15 cellular contexts compared by ENCODE assay signal in the genomic region with DNA sequence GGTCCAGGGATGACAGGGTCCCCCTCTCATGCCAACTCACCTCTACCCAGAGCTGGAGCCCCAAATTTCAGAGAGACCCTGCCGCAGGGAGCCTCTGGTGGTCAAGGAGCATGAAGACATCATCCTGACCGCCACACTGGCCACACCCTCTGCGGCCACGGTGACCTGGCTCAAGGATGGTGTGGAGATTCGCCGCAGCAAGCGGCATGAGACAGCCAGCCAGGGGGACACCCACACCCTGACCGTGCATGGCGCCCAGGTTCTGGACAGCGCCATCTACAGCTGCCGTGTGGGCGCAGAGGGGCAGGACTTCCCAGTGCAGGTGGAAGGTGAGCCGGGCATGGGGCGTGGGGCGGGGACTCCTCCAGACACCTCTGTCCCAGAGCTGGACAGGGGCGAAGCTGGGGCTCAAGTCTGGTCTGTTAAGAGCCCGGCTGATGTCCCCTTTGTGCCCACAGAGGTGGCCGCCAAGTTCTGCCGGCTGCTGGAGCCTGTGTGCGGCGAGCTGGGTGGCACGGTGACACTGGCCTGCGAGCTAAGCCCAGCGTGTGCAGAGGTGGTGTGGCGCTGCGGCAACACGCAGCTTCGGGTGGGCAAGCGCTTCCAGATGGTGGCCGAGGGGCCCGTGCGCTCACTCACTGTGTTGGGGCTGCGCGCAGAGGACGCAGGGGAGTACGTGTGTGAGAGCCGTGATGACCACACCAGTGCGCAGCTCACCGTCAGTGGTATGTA.
DNase-seq lines count a peak whose midpoint lies in the region; TF ChIP-seq lines count a peak whose summit lies in the region.
"Had no signal": no experiment of that assay in that cellular context is flagged by ENCODE, and none has a peak within 500 bp of the region (broad histone marks: within the 10 kb centered on the region; RNA-seq: fewer than 3 reads in every experiment).

No MANE protein-coding gene starts in this region.

- H3K36me3 ChIP-seq in OCI-LY7 (ENCODE audit: insufficient read depth, low read length) (no peaks in the 10 kb centered on the region), left ventricle myocardium inferior (peaks cover 72% of the 10 kb centered on the region), MG63 (no peaks in the 10 kb centered on the region)
- H3K36me3 ChIP-seq: SJSA1, vagina had no signal

- peak; percentile 31 for DNase-seq in D341Med (ENCODE audit: low spot score)
- no peak for DNase-seq in OCI-LY7 (ENCODE audit: low spot score)
- peak; percentile 15 for DNase-seq in left ventricle myocardium inferior
- DNase-seq in posterior vena cava (ENCODE audit: low spot score), result peak; percentile 71
- DNase-seq in cerebellar cortex (ENCODE audit: low spot score), result no peak
- no peak for DNase-seq in MG63
- DNase-seq in SHP77 (lab: John Stamatoyannopoulos, UW), result no peak
- DNase-seq: activated naive CD4-positive, alpha-beta T cell treated with anti-CD3 and anti-CD28 coated beads for 36 hours; effector CD4-positive, alpha-beta T cell; NCI-H1092; NCI-H2171; stimulated activated naive CD8-positive, alpha-beta T cell treated with anti-CD3 and anti-CD28 coated beads, Interleukin-15, Interleukin-2, amounts not matched to agents 100 U/mL and 50 U/mL, for 24 hours had no signal

- H3K9me2 ChIP-seq in OCI-LY7 (ENCODE audit: insufficient read depth, low read length), result no peaks in the 10 kb centered on the region

- H3K4me1 ChIP-seq in OCI-LY7 (ENCODE audit: insufficient read depth, low read length, poor library complexity, severe bottlenecking) (peaks cover 13% of the 10 kb centered on the region), left ventricle myocardium inferior (peaks cover 29% of the 10 kb centered on the region)

- TF ChIP-seq CTCF in OCI-LY7 (conservative IDR thresholded peaks at IDR 0.05; ENCODE audit: low read length) (peak; percentile 34; the same call in 1 of the 2 replicates), left ventricle myocardium inferior (IDR thresholded peaks at IDR 0.05; ENCODE audit: borderline replicate concordance) (no peak)

- POLR2A ChIA-PET in OCI-LY7 (lab: Charles Lee), result interaction anchor here (0.6 kb wide), 3 partner anchors 133 to 274 kb away, joined by 3 to 5 read pairs (median 3); a partner anchor contains a TSS

- CTCF ChIA-PET in OCI-LY7 (lab: Charles Lee; ENCODE audit: unreplicated experiment), result no interaction called here

- BruUV-seq in OCI-LY7 (replicated peaks; lab: Mats Ljungman, UMichigan), result TSS peak; percentile 79

- no peaks in the 10 kb centered on the region for H4K20me1 ChIP-seq in OCI-LY7 (ENCODE audit: insufficient read depth, low read length)
- H4K20me1 ChIP-seq: BLaER1 had no signal

- H3K9me3 ChIP-seq in OCI-LY7 (ENCODE audit: low read length), result no peaks in the 10 kb centered on the region
- no peaks in the 10 kb centered on the region for H3K9me3 ChIP-seq in left ventricle myocardium inferior (replicated peaks)
- H3K9me3 ChIP-seq in MG63, result no peaks in the 10 kb centered on the region
- H3K9me3 ChIP-seq: BLaER1, SJSA1, vagina had no signal

- H2AFZ ChIP-seq in OCI-LY7 (ENCODE audit: low read length), result no peak overlapping the region

- H3K79me2 ChIP-seq in OCI-LY7 (ENCODE audit: insufficient read depth, low read depth, low read length), result no peaks in the 10 kb centered on the region

- no peak overlapping the region for H3K4me2 ChIP-seq in OCI-LY7 (ENCODE audit: low read length)

- H3K27me3 ChIP-seq in left ventricle myocardium inferior (ENCODE audit: low read depth) (no peaks in the 10 kb centered on the region), MG63 (no peaks in the 10 kb centered on the region)
- H3K27me3 ChIP-seq: BLaER1, vagina had no signal

- H3K4me3 ChIP-seq in OCI-LY7 (ENCODE audit: low read depth, low read length, poor library complexity, severe bottlenecking) (no peak overlapping the region), left ventricle myocardium inferior (no peak overlapping the region), MG63 (no peak overlapping the region)
- H3K4me3 ChIP-seq: BLaER1, SJSA1 had no signal

- H3K27ac ChIP-seq in OCI-LY7 (ENCODE audit: low read depth, low read length, poor library complexity, severe bottlenecking) (no peak overlapping the region), left ventricle myocardium inferior (replicated peaks) (no peak overlapping the region)
- H3K27ac ChIP-seq: BLaER1, SJSA1, vagina had no signal

- intact Hi-C loops in OCI-LY7 (cut with micrococcal nuclease; ENCODE audit: unreplicated experiment), result loop anchor here (10.0 kb wide), 1 partner anchor 139 kb away; no protein-coding TSS in a partner anchor
- intact Hi-C loops in left ventricle myocardium inferior (cut with micrococcal nuclease), result no loop called here
- intact Hi-C loops in posterior vena cava (cut with DNase I), result no loop called here

Comparison
In these comparisons a context has a peak if more than half of its experiments do, and no peak if none do; other contexts are left out.
1. DNase-seq: peak in D341Med (single experiment), left ventricle myocardium inferior (single experiment) and posterior vena cava (single experiment); none in OCI-LY7 (single experiment), cerebellar cortex (single experiment), MG63 (single experiment) and SHP77 (0 of 2).